In the genomic region with DNA sequence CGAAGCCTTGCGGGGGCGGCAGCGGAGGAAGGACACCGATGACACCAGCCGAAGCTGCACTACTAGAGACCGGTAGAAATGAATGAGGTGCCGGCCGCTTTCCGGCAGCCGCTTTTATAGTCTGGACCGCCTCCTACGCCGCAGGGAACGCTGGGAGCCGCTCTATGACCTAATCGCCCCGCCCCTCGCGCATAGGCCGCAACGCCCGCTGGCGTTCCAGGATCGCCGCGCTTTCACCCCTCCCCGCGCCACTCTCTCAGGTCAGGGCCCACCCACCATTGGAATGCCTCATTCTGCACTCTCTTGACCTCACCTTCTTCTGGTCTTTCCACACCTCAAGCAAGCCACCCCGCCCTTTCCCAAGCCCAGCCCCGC, we compare ENCODE assay signal across 8 cellular contexts. TPM values are rescaled to one million over a fixed set of nuclear protein-coding genes. Genes with fewer than 3 reads are reported as not detected.
A peak's percentile ranks its signal among the peaks of the same experiment; 100 is the strongest.
DNase-seq lines count a peak whose midpoint lies in the region; ATAC-seq, FAIRE-seq and TF ChIP-seq lines count a peak whose summit lies in the region.

TSS of gene DDX5 (minus strand) at position 89 of the 375 bp plus-strand sequence. CDS start 170 bp downstream, outside the sequence.

- no peaks in the 10 kb centered on the region for H3K9me3 ChIP-seq in WERI-Rb-1 (ENCODE audit: severe bottlenecking)
- no peaks in the 10 kb centered on the region; the same call in 1 of the 2 replicates for H3K9me3 ChIP-seq in iPS-20b (ENCODE audit: insufficient read depth, low read depth, low read length)

- peak within 1 kb of the TSS; percentile 99 for H3K27ac ChIP-seq in WERI-Rb-1
- H3K27ac ChIP-seq in iPS-20b (ENCODE audit: low read length): peak within 1 kb of the TSS; percentile 97
- H3K27ac ChIP-seq in skin epidermis: peak within 1 kb of the TSS; percentile 95 to 100 (median 99)

- peak within 1 kb of the TSS; percentile 93 for H3K4me3 ChIP-seq in WERI-Rb-1 (ENCODE audit: low read depth, low read length)
- H3K4me3 ChIP-seq in bronchial epithelial cell (ENCODE audit: low read depth, low read length): peak within 1 kb of the TSS; percentile 61
- peak within 1 kb of the TSS; percentile 100 for H3K4me3 ChIP-seq in iPS-20b (ENCODE audit: low read length)
- peak within 1 kb of the TSS; percentile 64 to 99 (median 85) for H3K4me3 ChIP-seq in skin epidermis

- H3K9ac ChIP-seq in iPS-20b (ENCODE audit: low read depth, low read length): peak within 1 kb of the TSS; percentile 100

- H3K4me1 ChIP-seq in iPS-20b (ENCODE audit: insufficient read depth, low read length): peaks cover 9% of the 10 kb centered on the region; the same call in 1 of the 2 replicates

- ATAC-seq in GM18867 (IDR thresholded peaks at IDR 0.05; ENCODE audit: unreplicated experiment): peak; percentile 69
- ATAC-seq in HG03108 (IDR thresholded peaks at IDR 0.05; ENCODE audit: unreplicated experiment): peak; percentile 59

- H3K36me3 ChIP-seq in WERI-Rb-1: peaks cover 76% of the 10 kb centered on the region
- peaks cover 27% of the 10 kb centered on the region for H3K36me3 ChIP-seq in bronchial epithelial cell (ENCODE audit: control insufficient read depth, insufficient read depth, low read length)
- H3K36me3 ChIP-seq in iPS-20b (ENCODE audit: insufficient read depth, low read depth, low read length): peaks cover 66% of the 10 kb centered on the region

- no peak for TF ChIP-seq CTCF in WERI-Rb-1 (IDR thresholded peaks at IDR 0.05; ENCODE audit: low read depth, low read length)
- no peak for TF ChIP-seq CTCF in bronchial epithelial cell (IDR thresholded peaks at IDR 0.05; ENCODE audit: insufficient read depth, low read length, severe bottlenecking)

- DNase-seq in A172 (ENCODE audit: low spot score) (peak; percentile 98), NCI-H2227 (lab: John Stamatoyannopoulos, UW; ENCODE audit: unreplicated experiment) (peak; percentile 97), WERI-Rb-1 (peak; percentile 99), bronchial epithelial cell (ENCODE audit: low read depth) (no peak)

- H3K27me3 ChIP-seq in WERI-Rb-1 (ENCODE audit: insufficient read depth, low read depth, severe bottlenecking) (no peaks in the 10 kb centered on the region), bronchial epithelial cell (ENCODE audit: control insufficient read depth, insufficient read depth, low read length) (no peaks in the 10 kb centered on the region), iPS-20b (ENCODE audit: insufficient read depth, low read length) (no peaks in the 10 kb centered on the region)

- FAIRE-seq in bronchial epithelial cell (lab: Jason Lieb, UNC): no peak

RNA-seq across cellular contexts. Expression of gene DDX5, which starts in this region (rescaled TPM):
- 338 and 562 TPM in 2 replicates for total RNA-seq in A172 (2014; rRNA removed; shearing (Covaris generic))
- 340 and 485 TPM in 2 replicates for total RNA-seq in bronchial epithelial cell
